6 cellular contexts compared by ENCODE assay signal in genomic region chr4:87293889-87294288, GRCh38. TPM values are rescaled to one million over a fixed set of nuclear protein-coding genes. Genes with fewer than 3 reads are reported as not detected.
"Had no signal": no experiment of that assay in that cellular context is flagged by ENCODE, and none has a peak within 500 bp of the region (broad histone marks: within the 10 kb centered on the region; RNA-seq: fewer than 3 reads in every experiment).

No MANE protein-coding gene starts in this region.

RNA-seq across cellular contexts. Expression of gene HSD17B13, which starts 28.8 kb away (rescaled TPM):
- total RNA-seq: neural crest cell, osteocyte, right atrium auricular region, skeletal muscle tissue, smooth muscle cell had no signal
- polyA plus RNA-seq: neural cell, smooth muscle cell had no signal
